ENCODE assay signal across 8 cellular contexts in the genomic region with DNA sequence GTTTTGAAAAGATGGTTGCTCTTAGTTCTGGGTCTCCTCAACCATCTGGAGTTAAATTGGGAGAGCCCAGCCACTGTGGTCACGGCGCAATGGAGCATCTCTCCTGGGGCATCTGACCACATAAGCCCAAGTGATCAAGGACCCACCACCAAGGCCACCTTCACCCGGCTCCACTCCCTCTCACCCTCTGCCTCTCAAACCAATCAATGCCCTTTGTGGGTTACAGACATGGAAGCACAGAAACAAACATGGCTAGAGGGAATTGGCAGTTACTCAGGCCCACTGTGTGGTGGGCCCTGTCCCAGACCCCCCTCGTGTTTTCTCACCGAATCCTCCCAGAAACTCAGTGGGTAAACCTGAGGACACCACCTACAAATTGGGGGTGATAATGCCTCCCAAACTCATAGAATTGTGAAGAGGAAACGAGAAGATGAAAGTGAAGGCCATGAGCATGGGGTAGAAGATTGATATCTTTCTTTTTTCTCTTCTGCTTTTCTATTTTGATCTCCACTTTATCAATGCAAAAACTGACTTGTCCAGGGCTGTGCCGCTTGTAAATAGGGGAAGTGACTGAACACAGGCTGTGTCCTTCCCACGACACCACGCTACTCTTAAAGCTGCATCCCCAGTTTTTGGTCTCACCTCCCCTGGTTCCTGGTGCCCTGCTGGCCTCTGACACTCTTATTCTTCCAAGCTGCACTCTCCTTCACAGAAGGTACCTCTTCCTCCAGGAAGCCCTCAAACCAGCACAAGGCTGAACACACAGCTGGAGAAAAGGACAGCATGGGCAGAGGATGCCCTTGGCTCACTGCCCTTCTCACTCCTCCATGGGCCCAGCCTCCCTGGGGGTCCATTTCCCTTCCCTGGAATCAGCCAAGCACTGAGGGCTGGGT. TPM values are rescaled to one million over a fixed set of nuclear protein-coding genes. Genes with fewer than 3 reads are reported as not detected.
DNase-seq lines count a peak whose midpoint lies in the region; ATAC-seq, FAIRE-seq and TF ChIP-seq lines count a peak whose summit lies in the region.
"Had no signal": no experiment of that assay in that cellular context is flagged by ENCODE, and none has a peak within 500 bp of the region (broad histone marks: within the 10 kb centered on the region; RNA-seq: fewer than 3 reads in every experiment).

No MANE protein-coding gene starts in this region.

- peak; percentile 61 for FAIRE-seq in GM12878 (lab: Jason Lieb, UNC)

- WGBS in GM12878 (ENCODE audit: insufficient coverage, insufficient replicate concordance, low lambda C conversion rate, missing lambda C conversion rate) = 17% methylated on average over 9 of the region's 9 CpGs

- no peaks in the 10 kb centered on the region for H3K36me3 ChIP-seq in GM12878 (ENCODE audit: control insufficient read depth in 2 of 2, insufficient read depth in 2 of 2, low read length in 1 of 2)
- no peaks in the 10 kb centered on the region for H3K36me3 ChIP-seq in vagina
- no peaks in the 10 kb centered on the region for H3K36me3 ChIP-seq in colonic mucosa
- H3K36me3 ChIP-seq in HAP-1 (replicated peaks) = no peaks in the 10 kb centered on the region

- H2AFZ ChIP-seq in GM12878 (ENCODE audit: control insufficient read depth, low read depth, low read length) = peak overlapping the region; percentile 55

- intact Hi-C loops in GM12878 (cut with micrococcal nuclease; ENCODE audit: unreplicated experiment) = no loop called here
- intact Hi-C loops in vagina (cut with DNase I) = no loop called here
- intact Hi-C loops in colonic mucosa (cut with DNase I) = no loop called here

- no peaks in the 10 kb centered on the region for H4K20me1 ChIP-seq in GM12878 (ENCODE audit: control insufficient read depth, insufficient read depth)

- BruUV-seq in GM12878 (replicated peaks; lab: Mats Ljungman, UMichigan) = no TSS peak

- H3K4me3 Mint-ChIP-seq in type B pancreatic cell = no peak overlapping the region

- 0 out of 2 replicates have a peak, but pooled peaks have one; percentile 5 for TF ChIP-seq RAD21 in GM12878 (IDR thresholded peaks at IDR 0.05; ENCODE audit: insufficient read depth, low read depth, low read length)

- H3K79me2 ChIP-seq in GM12878 (ENCODE audit: control insufficient read depth, insufficient read depth, low read length) = no peaks in the 10 kb centered on the region

- peaks cover 19% of the 10 kb centered on the region for H3K4me1 Mint-ChIP-seq in type B pancreatic cell (ENCODE audit: unreplicated experiment)

- H3K27ac Mint-ChIP-seq in type B pancreatic cell = no peak overlapping the region

- POLR2A ChIA-PET in GM12878 (lab: Charles Lee) = interaction anchor here (0.6 kb wide), 1 partner anchor 171 kb away, joined by 6 read pairs; no protein-coding TSS in a partner anchor

- H3K27me3 ChIP-seq in GM12878 (replicated peaks in 1 of 2; ENCODE audit: control insufficient read depth in 2 of 2, insufficient read depth in 2 of 2, low read length in 1 of 2) (no peaks in the 10 kb centered on the region), vagina (no peaks in the 10 kb centered on the region), colonic mucosa (no peaks in the 10 kb centered on the region), HAP-1 (ENCODE audit: low read depth) (no peaks in the 10 kb centered on the region)

- RAD21 ChIA-PET in GM12878 (lab: Charles Lee; ENCODE audit: unreplicated experiment) = interaction anchor here (0.8 to 1.0 kb wide), 4 partner anchors 13 to 228 kb away, joined by 3 read pairs; a partner anchor contains a TSS

- no peaks in the 10 kb centered on the region for H3K9me3 Mint-ChIP-seq in type B pancreatic cell

- TF ChIP-seq CTCF in GM12878 (IDR thresholded peaks at IDR 0.05 in 2 of 3, conservative IDR thresholded peaks at IDR 0.05 in 1 of 3; ENCODE audit: control insufficient read depth in 2 of 3, extremely low read depth in 1 of 3, insufficient read depth in 1 of 3, low read depth in 3 of 3, low read length in 3 of 3) (no peak), vagina (IDR thresholded peaks at IDR 0.05) (no peak), type B pancreatic cell (conservative IDR thresholded peaks at IDR 0.05) (no peak), colonic mucosa (IDR thresholded peaks at IDR 0.05) (no peak)

- peak overlapping the region; percentile 72 for H3K4me2 ChIP-seq in GM12878 (ENCODE audit: control insufficient read depth, insufficient read depth)

- SMC1A ChIA-PET in GM12878 (lab: Charles Lee; ENCODE audit: uncharacterized antibody, unreplicated experiment) = interaction anchor here (0.8 to 1.2 kb wide), 8 partner anchors 9 to 228 kb away, joined by 3 to 5 read pairs (median 3); no protein-coding TSS in a partner anchor

- CTCF ChIA-PET in GM12878 (lab: Yijun Ruan, JAX) = interaction anchor here (0.6 to 4.2 kb wide), 5 partner anchors 13 to 228 kb away, joined by 3 to 22 read pairs (median 5); no protein-coding TSS in a partner anchor

- no peaks in the 10 kb centered on the region for H3K27me3 Mint-ChIP-seq in type B pancreatic cell

- in situ Hi-C loops in GM12878 (cut with MboI) (no loop called here), HAP-1 (cut with MboI; ENCODE audit: low sequenced_read_pairs) (no loop called here)

- peak overlapping the region; percentile 92 for H3K27ac ChIP-seq in GM12878 (ENCODE audit: control insufficient read depth, insufficient read depth)
- H3K27ac ChIP-seq in vagina = peak overlapping the region; percentile 70
- H3K27ac ChIP-seq in colonic mucosa = no peak overlapping the region

- TF ChIP-seq EP300 in GM12878 (IDR thresholded peaks at IDR 0.05; ENCODE audit: borderline replicate concordance in 1 of 2, control insufficient read depth in 1 of 2, low read depth in 2 of 2, low read length in 2 of 2) = peak; percentile 47 to 71; a peak in 1 of 4 replicates

- no peak overlapping the region for H3K4me3 ChIP-seq in GM12878
- no peak overlapping the region for H3K4me3 ChIP-seq in vagina
- H3K4me3 ChIP-seq in colonic mucosa = no peak overlapping the region
- H3K4me3 ChIP-seq in HAP-1 = no peak overlapping the region

- peaks cover 33% of the 10 kb centered on the region for H3K4me1 ChIP-seq in GM12878 (ENCODE audit: control insufficient read depth, insufficient read depth, low read length)
- H3K4me1 ChIP-seq in vagina = peaks cover 32% of the 10 kb centered on the region
- H3K4me1 ChIP-seq in colonic mucosa = no peaks in the 10 kb centered on the region
- H3K4me1 ChIP-seq in HAP-1 = no peaks in the 10 kb centered on the region

- DNase-seq in GM12878 (ENCODE audit: low read depth, low spot score) (peak; percentile 62), vagina (ENCODE audit: extremely low spot score in 2 of 2) (no peak), type B pancreatic cell (ENCODE audit: extremely low spot score, unreplicated experiment) (no peak), colonic mucosa (no peak), HAP-1 (ENCODE audit: low spot score in 2 of 2) (no peak)
- DNase-seq: stimulated activated CD4-positive, alpha-beta T cell treated with anti-CD3 and anti-CD28 coated beads, Interleukin-12 subunit alpha, Interleukin-12 subunit beta, amount 100 ng/mL, for 4 hours had no signal

- 0 out of 2 replicates have a peak, but pooled peaks have one; percentile 31 for TF ChIP-seq POLR2A in GM12878 (IDR thresholded peaks at IDR 0.05; ENCODE audit: low read depth, low read length)
- no peak for TF ChIP-seq POLR2A in vagina (IDR thresholded peaks at IDR 0.05)

- H3K9ac ChIP-seq in GM12878 (ENCODE audit: control insufficient read depth, insufficient read depth, low read length) (peak overlapping the region; percentile 52), colonic mucosa (ENCODE audit: low read depth in 2 of 2, low read length in 2 of 2) (no peak overlapping the region)

- no peaks in the 10 kb centered on the region for H3K9me3 ChIP-seq in GM12878 (replicated peaks; ENCODE audit: control insufficient read depth, insufficient read depth, low read length)
- H3K9me3 ChIP-seq in vagina = no peaks in the 10 kb centered on the region
- H3K9me3 ChIP-seq in colonic mucosa = no peaks in the 10 kb centered on the region
- H3K9me3 ChIP-seq in HAP-1 = no peaks in the 10 kb centered on the region

- H3K36me3 Mint-ChIP-seq in type B pancreatic cell = no peaks in the 10 kb centered on the region

- ATAC-seq in GM19463 (IDR thresholded peaks at IDR 0.05; ENCODE audit: unreplicated experiment) (peak; percentile 84), HG03175 (IDR thresholded peaks at IDR 0.05; ENCODE audit: unreplicated experiment) (peak; percentile 93), GM12878 (peak; percentile 95)

TF ChIP-seq in GM12878, 131 proteins besides CTCF, POLR2A, EP300 and RAD21 (continues in another document):
- TF ChIP-seq, protein P1, sequence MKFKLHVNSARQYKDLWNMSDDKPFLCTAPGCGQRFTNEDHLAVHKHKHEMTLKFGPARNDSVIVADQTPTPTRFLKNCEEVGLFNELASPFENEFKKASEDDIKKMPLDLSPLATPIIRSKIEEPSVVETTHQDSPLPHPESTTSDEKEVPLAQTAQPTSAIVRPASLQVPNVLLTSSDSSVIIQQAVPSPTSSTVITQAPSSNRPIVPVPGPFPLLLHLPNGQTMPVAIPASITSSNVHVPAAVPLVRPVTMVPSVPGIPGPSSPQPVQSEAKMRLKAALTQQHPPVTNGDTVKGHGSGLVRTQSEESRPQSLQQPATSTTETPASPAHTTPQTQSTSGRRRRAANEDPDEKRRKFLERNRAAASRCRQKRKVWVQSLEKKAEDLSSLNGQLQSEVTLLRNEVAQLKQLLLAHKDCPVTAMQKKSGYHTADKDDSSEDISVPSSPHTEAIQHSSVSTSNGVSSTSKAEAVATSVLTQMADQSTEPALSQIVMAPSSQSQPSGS (IDR thresholded peaks at IDR 0.05; ENCODE audit: low read length) = peak; percentile 47; the same call in 1 of the 2 replicates

RNA-seq across cellular contexts. Expression of a gene that starts 52.0 kb away (rescaled TPM):
- total RNA-seq in GM12878 (2013; cell fraction: nucleolus; rRNA removed) = 0.07 and 0.08 TPM in 2 replicates
- under 0.01 and 0.06 TPM in 2 replicates for total RNA-seq in GM12878 (2014; rRNA removed)
- total RNA-seq in GM12878 (2014; rRNA removed; fragmentation: Illumina TruSeq; extraction: Trizol) = 0.05 and 0.18 TPM in 2 replicates
- total RNA-seq in GM12878 (2021) = 0.03 and 0.40 TPM in 2 replicates
- not detected for polyA plus RNA-seq in GM12878 (2011; ENCODE audit: low read depth)
- polyA plus RNA-seq in GM12878 (2011; rRNA removed) = 0.01 TPM in 1 of 2 replicates, not detected in the other
- polyA plus RNA-seq in GM12878 (2011; cell fraction: cytosol; rRNA removed) = under 0.01 and 0.02 TPM in 2 replicates
- 0.01 TPM in 1 of 2 replicates, not detected in the other for polyA plus RNA-seq in GM12878 (2011; cell fraction: nucleus; rRNA removed)
- polyA plus RNA-seq in GM12878 (2012) = 0.22 TPM in 1 of 2 replicates, not detected in the other
- 0.06 TPM in 1 of 2 replicates, not detected in the other for polyA plus RNA-seq in GM12878 (2014; fragmentation: Illumina TruSeq; extraction: Trizol)
- under 1 TPM in 1 of 2 experiments, not detected in 1; 0.02 TPM for polyA plus RNA-seq in GM12878 (2014; fragmentation: Nextera tagmentation; extraction: Ambion mirVana)
- polyA plus RNA-seq in GM12878 (2014; rRNA removed) = 0.04 and 0.08 TPM in 2 replicates
- not detected for polyA plus RNA-seq in GM12878 (2016; fragmentation: Nextera tagmentation; extraction: Ambion mirVana)
- polyA minus RNA-seq in GM12878 (2011; rRNA and poly(A)+ RNA removed) = 0.07 TPM in 1 of 2 replicates, not detected in the other
- polyA minus RNA-seq in GM12878 (2011; cell fraction: cytosol; rRNA and poly(A)+ RNA removed) = not detected in 2 replicates
- polyA minus RNA-seq in GM12878 (2011; cell fraction: nucleus; rRNA and poly(A)+ RNA removed) = not detected in 2 replicates
- 18.2 TPM for total RNA-seq in vagina
- 1.5 and 5.1 TPM in 2 replicates for total RNA-seq in type B pancreatic cell (ENCODE audit: low replicate concordance)
- total RNA-seq in colonic mucosa = 10 to 100 TPM in 1 of 2 donors, 1 to 10 TPM in 1; 3.5 to 18.7 TPM
